ENCODE assay signal across 24 cellular contexts in genomic region chr5:107598958-107599357, GRCh38.
DNase-seq lines count a peak whose midpoint lies in the region; ATAC-seq, FAIRE-seq and TF ChIP-seq lines count a peak whose summit lies in the region.
"Had no signal": no experiment of that assay in that cellular context is flagged by ENCODE, and none has a peak within 500 bp of the region (broad histone marks: within the 10 kb centered on the region; RNA-seq: fewer than 3 reads in every experiment).

No MANE protein-coding gene starts in this region.

- TF ChIP-seq EP300 in HepG2 (IDR thresholded peaks at IDR 0.05; ENCODE audit: low read depth in 2 of 2, low read length in 2 of 2) (no peak), HepG2 (CRISPR knock-in tag; IDR thresholded peaks at IDR 0.05; ENCODE audit: borderline replicate concordance) (no peak)

- intact Hi-C loops in HepG2 (cut with micrococcal nuclease; ENCODE audit: unreplicated experiment) (no loop called here), right lobe of liver (cut with DNase I) (no loop called here)
- intact Hi-C loops in activated CD4-positive, alpha-beta memory T cell treated with anti-CD3 and anti-CD28 coated beads for 36 hours (cut with micrococcal nuclease), result no loop called here

- H3K79me2 ChIP-seq in HepG2 (ENCODE audit: insufficient read depth, low read length), result no peaks in the 10 kb centered on the region
- H3K79me2 ChIP-seq in hepatocyte, result peaks cover 70% of the 10 kb centered on the region

- H2AFZ ChIP-seq in HepG2 (ENCODE audit: low read length) (no peak overlapping the region), hepatocyte (no peak overlapping the region)
- H2AFZ ChIP-seq: PC-9 had no signal

- ATAC-seq in HepG2 (peak; percentile 98), right lobe of liver (no peak), GM21381 (IDR thresholded peaks at IDR 0.05; ENCODE audit: unreplicated experiment) (no peak)
- ATAC-seq: Right ventricle myocardium inferior, SK-N-SH treated with all-trans-retinoic acid at 6 μM for 48 hours had no signal

- POLR2A ChIA-PET in HepG2 (lab: Yijun Ruan, JAX), result no interaction called here
- POLR2A ChIA-PET in activated CD4-positive, alpha-beta memory T cell treated with anti-CD3 and anti-CD28 coated beads for 36 hours (lab: Charles Lee), result no interaction called here

- no peaks in the 10 kb centered on the region for H3K9me3 Mint-ChIP-seq in activated CD4-positive, alpha-beta memory T cell treated with anti-CD3 and anti-CD28 coated beads for 36 hours

- no peak for FAIRE-seq in HepG2 (lab: Jason Lieb, UNC)
- FAIRE-seq: GM12891, GM19239 had no signal

- H3K9ac ChIP-seq in HepG2 (ENCODE audit: insufficient read depth, low read depth, low read length), result no peak overlapping the region
- H3K9ac ChIP-seq: BLaER1 had no signal

- no peaks in the 10 kb centered on the region for H3K36me3 ChIP-seq in HepG2 (replicated peaks in 1 of 2; ENCODE audit: control insufficient read depth in 1 of 2, insufficient read depth in 2 of 2, low read length in 2 of 2)
- H3K36me3 ChIP-seq in right lobe of liver, result no peaks in the 10 kb centered on the region
- no peaks in the 10 kb centered on the region for H3K36me3 ChIP-seq in hepatocyte (replicated peaks; ENCODE audit: insufficient read depth, low read depth)
- H3K36me3 ChIP-seq: BLaER1 had no signal

- no peak overlapping the region for H3K4me3 Mint-ChIP-seq in activated CD4-positive, alpha-beta memory T cell treated with anti-CD3 and anti-CD28 coated beads for 36 hours
- H3K4me3 Mint-ChIP-seq: CD4-positive, CD25-positive, alpha-beta regulatory T cell had no signal

- no peak overlapping the region for H3K27ac Mint-ChIP-seq in activated CD4-positive, alpha-beta memory T cell treated with anti-CD3 and anti-CD28 coated beads for 36 hours
- H3K27ac Mint-ChIP-seq: CD4-positive, CD25-positive, alpha-beta regulatory T cell had no signal

- TF ChIP-seq RAD21 in HepG2 (CRISPR knock-in tag; IDR thresholded peaks at IDR 0.05), result no peak

- H3K9me3 ChIP-seq in HepG2 (ENCODE audit: low read length) (no peaks in the 10 kb centered on the region), right lobe of liver (no peaks in the 10 kb centered on the region), hepatocyte (ENCODE audit: low read depth) (no peaks in the 10 kb centered on the region)
- H3K9me3 ChIP-seq: BLaER1, SJCRH30 had no signal

- CTCF ChIA-PET in HepG2 (lab: Yijun Ruan, JAX; ENCODE audit: low intra/inter-chr PET ratio, low total read pairs), result no interaction called here
- CTCF ChIA-PET in activated CD4-positive, alpha-beta memory T cell treated with anti-CD3 and anti-CD28 coated beads for 36 hours (lab: Charles Lee), result no interaction called here

- in situ Hi-C loops in HepG2 (cut with HindIII; ENCODE audit: extremely low pct_ligation_motif_present, low pct_unique_long_range_greater_than_20kb), result no loop called here

- no peaks in the 10 kb centered on the region for H3K36me3 Mint-ChIP-seq in activated CD4-positive, alpha-beta memory T cell treated with anti-CD3 and anti-CD28 coated beads for 36 hours
- H3K36me3 Mint-ChIP-seq: CD4-positive, CD25-positive, alpha-beta regulatory T cell had no signal

- H4K20me1 ChIP-seq in HepG2 (ENCODE audit: insufficient read depth, low read length), result no peaks in the 10 kb centered on the region
- no peaks in the 10 kb centered on the region for H4K20me1 ChIP-seq in hepatocyte (ENCODE audit: insufficient read depth, poor library complexity, severe bottlenecking)
- H4K20me1 ChIP-seq: BLaER1 had no signal

- H3K27me3 ChIP-seq in HepG2 (ENCODE audit: control insufficient read depth in 1 of 2, insufficient read depth in 2 of 2, low read length in 2 of 2) (no peaks in the 10 kb centered on the region), right lobe of liver (no peaks in the 10 kb centered on the region), hepatocyte (no peaks in the 10 kb centered on the region)
- H3K27me3 ChIP-seq: BLaER1, SJCRH30 had no signal

- peaks cover 2% of the 10 kb centered on the region for H3K27me3 Mint-ChIP-seq in activated CD4-positive, alpha-beta memory T cell treated with anti-CD3 and anti-CD28 coated beads for 36 hours

- TF ChIP-seq POLR2A in HepG2 (IDR thresholded peaks at IDR 0.05; ENCODE audit: insufficient read depth in 1 of 2, low read depth in 2 of 2, low read length in 2 of 2) (no peak), right lobe of liver (IDR thresholded peaks at IDR 0.05) (no peak)

- peak; percentile 21 for DNase-seq in HepG2 (ENCODE audit: low spot score)
- DNase-seq in right lobe of liver, result no peak
- peak; percentile 50 to 61 for DNase-seq in NCI-H526 (lab: John Stamatoyannopoulos, UW)
- DNase-seq in hepatocyte (ENCODE audit: low spot score), result no peak
- DNase-seq in activated CD4-positive, alpha-beta memory T cell treated with anti-CD3 and anti-CD28 coated beads for 36 hours, result no peak
- no peak for DNase-seq in iPS-NIHi7 (ENCODE audit: extremely low spot score)
- DNase-seq: CD4-positive, CD25-positive, alpha-beta regulatory T cell; DMS79 treated with DMSO at 0.1 percent for 48 hours; GF-D8; IMR-90; KG1; MM.1S; NCI-H2029; NCI-H446 treated with DMSO at 0.1 percent for 48 hours; NCI-H82; NK-92 treated with Interleukin-12 subunit alpha and Interleukin-12 subunit beta, amount 100 ng/mL, for 24 hours; SJCRH30 had no signal

- TF ChIP-seq CTCF in HepG2 (CRISPR knock-in tag; IDR thresholded peaks at IDR 0.05) (no peak), right lobe of liver (IDR thresholded peaks at IDR 0.05) (no peak), hepatocyte (IDR thresholded peaks at IDR 0.05; ENCODE audit: poor library complexity) (no peak)

- BruUV-seq in HepG2 (replicated peaks; lab: Mats Ljungman, UMichigan), result no TSS peak

- H3K4me1 ChIP-seq in HepG2 (ENCODE audit: insufficient read depth, low read length), result peaks cover 12% of the 10 kb centered on the region
- no peaks in the 10 kb centered on the region for H3K4me1 ChIP-seq in right lobe of liver
- peaks cover 9% of the 10 kb centered on the region for H3K4me1 ChIP-seq in hepatocyte (ENCODE audit: insufficient read depth)

- no peaks in the 10 kb centered on the region for H3K9me2 ChIP-seq in hepatocyte (replicated peaks; ENCODE audit: insufficient read depth)

- H3K4me3 ChIP-seq in HepG2 (replicated peaks in 1 of 3; ENCODE audit: insufficient read depth in 1 of 3, low read depth in 2 of 3, low read length in 3 of 3) (no peak overlapping the region), right lobe of liver (no peak overlapping the region), hepatocyte (no peak overlapping the region)
- H3K4me3 ChIP-seq: BLaER1, PC-9, SJCRH30 had no signal

- H3K27ac ChIP-seq in HepG2 (ENCODE audit: extremely low read length, insufficient read depth, low read length) (no peak overlapping the region), right lobe of liver (no peak overlapping the region), hepatocyte (peak overlapping the region; percentile 23)
- H3K27ac ChIP-seq: BLaER1, PC-9, SJCRH30 had no signal

- H3K4me2 ChIP-seq in HepG2 (ENCODE audit: low read depth, low read length) (0 out of 2 replicates have a peak overlapping the region, but pooled peaks have one; percentile 2), hepatocyte (peak overlapping the region; percentile 37)
- H3K4me2 ChIP-seq: BLaER1, PC-9 had no signal

- H3K4me1 Mint-ChIP-seq in activated CD4-positive, alpha-beta memory T cell treated with anti-CD3 and anti-CD28 coated beads for 36 hours (ENCODE audit: low read depth), result no peaks in the 10 kb centered on the region
- H3K4me1 Mint-ChIP-seq: CD4-positive, CD25-positive, alpha-beta regulatory T cell had no signal

- under 1% methylated on average over 4 of the region's 4 CpGs for WGBS in HepG2 (ENCODE audit: low lambda C conversion rate)
- WGBS in right lobe of liver (ENCODE audit: insufficient coverage, low coverage, low lambda C conversion rate, missing lambda C conversion rate), result 13% methylated on average over 4 of the region's 4 CpGs
- 46% methylated on average over 4 of the region's 4 CpGs for WGBS in hepatocyte (ENCODE audit: low lambda C conversion rate, missing lambda C conversion rate)

TF ChIP-seq in HepG2, 621 proteins besides CTCF, POLR2A, EP300 and RAD21 (continues in another document):
- TF ChIP-seq, protein P1, sequence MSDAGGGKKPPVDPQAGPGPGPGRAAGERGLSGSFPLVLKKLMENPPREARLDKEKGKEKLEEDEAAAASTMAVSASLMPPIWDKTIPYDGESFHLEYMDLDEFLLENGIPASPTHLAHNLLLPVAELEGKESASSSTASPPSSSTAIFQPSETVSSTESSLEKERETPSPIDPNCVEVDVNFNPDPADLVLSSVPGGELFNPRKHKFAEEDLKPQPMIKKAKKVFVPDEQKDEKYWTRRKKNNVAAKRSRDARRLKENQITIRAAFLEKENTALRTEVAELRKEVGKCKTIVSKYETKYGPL (CRISPR knock-in tag; IDR thresholded peaks at IDR 0.05), result no peak
- TF ChIP-seq ZFP91 (CRISPR knock-in tag; IDR thresholded peaks at IDR 0.05; ENCODE audit: borderline replicate concordance) (no peak), ZNF432 (CRISPR knock-in tag; IDR thresholded peaks at IDR 0.05; ENCODE audit: borderline replicate concordance) (no peak), BCL3 (CRISPR knock-in tag; IDR thresholded peaks at IDR 0.05) (no peak), FOXP1 (IDR thresholded peaks at IDR 0.05) (no peak), FOXP1 (CRISPR knock-in tag; IDR thresholded peaks at IDR 0.05) (peak; percentile 36; the same call in 1 of the 2 replicates), ZNF234 (CRISPR knock-in tag; conservative IDR thresholded peaks at IDR 0.05) (no peak), RBM22 (optimal IDR thresholded peaks at IDR 0.05; ENCODE audit: low read length) (no peak)

Comparison
In these comparisons a context has a peak if more than half of its experiments do, and no peak if none do; other contexts are left out.
1. DNase-seq: peak in HepG2 (single experiment) and NCI-H526 (2 of 2); none in right lobe of liver (0 of 3), hepatocyte (single experiment), activated CD4-positive, alpha-beta memory T cell treated with anti-CD3 and anti-CD28 coated beads for 36 hours (single experiment) and iPS-NIHi7 (single experiment).